In the genomic region with DNA sequence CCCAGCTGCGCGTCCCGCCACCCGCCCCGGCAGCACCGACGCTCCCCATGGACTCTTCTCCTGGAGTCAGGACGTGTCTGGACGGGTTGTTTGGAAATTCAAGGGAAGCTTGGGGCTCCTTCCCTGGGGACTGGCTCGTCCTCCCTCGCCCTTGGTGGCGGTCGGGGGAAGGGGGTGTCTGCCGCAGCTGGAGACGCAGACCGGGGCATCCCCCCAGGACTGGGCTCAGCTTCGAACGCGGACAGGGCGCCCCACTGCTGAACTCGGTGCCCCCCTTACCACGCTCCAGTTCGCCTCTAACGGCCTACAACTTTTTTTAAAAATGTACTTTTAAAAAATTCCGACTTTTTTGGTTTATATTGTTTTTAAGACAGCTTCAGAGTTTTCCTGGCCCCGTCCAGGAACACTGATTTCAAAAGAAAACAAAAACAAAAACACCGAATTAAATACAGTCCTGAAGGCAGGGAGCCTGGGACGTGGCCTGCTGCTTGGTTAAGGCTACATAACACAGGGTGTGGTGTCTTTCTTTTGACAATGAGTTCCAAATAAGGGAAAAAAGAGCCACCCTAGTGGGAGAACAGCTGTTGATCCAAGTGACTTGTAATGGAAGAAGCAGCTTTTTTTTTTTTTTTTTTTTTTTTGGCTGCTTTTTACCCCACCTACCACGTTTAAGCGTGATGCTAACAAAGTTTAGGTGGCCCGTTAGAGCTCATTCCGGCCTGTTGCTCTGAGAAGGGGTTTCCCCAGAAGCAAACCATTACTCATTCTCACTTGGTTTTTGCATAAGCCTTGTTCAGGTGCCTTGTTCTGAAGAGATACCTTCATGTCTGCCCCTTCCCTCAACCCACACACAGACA, we compare ENCODE assay signal across 8 cellular contexts. TPM values are rescaled to one million over a fixed set of nuclear protein-coding genes. Genes with fewer than 3 reads are reported as not detected.
DNase-seq lines count a peak whose midpoint lies in the region; ATAC-seq, FAIRE-seq and TF ChIP-seq lines count a peak whose summit lies in the region.

No MANE protein-coding gene starts in this region.

- peak overlapping the region; percentile 97 for H3K4me3 ChIP-seq in ACC112 (ENCODE audit: low read depth, low read length)
- H3K4me3 ChIP-seq in NT2/D1 (ENCODE audit: insufficient read length, low read depth) = peak overlapping the region; percentile 70
- H3K4me3 ChIP-seq in fibroblast of villous mesenchyme (ENCODE audit: low read depth, low read length) = peak overlapping the region; percentile 77
- peak overlapping the region; percentile 56 for H3K4me3 ChIP-seq in ovary

- 1% methylated on average over 29 to 32 of the region's 32 CpGs for WGBS in ovary, 3 donors

- DNase-seq in NT2/D1 (ENCODE audit: low read depth, low spot score) (peak; percentile 54), fibroblast of villous mesenchyme (ENCODE audit: low read depth) (peak; percentile 70), ovary (peak in 3 of 5 donors; percentile 31 to 46 (median 36)), urothelium cell line (ENCODE audit: low spot score) (peak; percentile 42)
- DNase-seq in activated T-helper 1 cell treated with anti-CD3 and anti-CD28 coated beads, Interleukin-2, amount 50 U/mL, for 16 hours (ENCODE audit: low read depth in 1 of 2, low spot score in 1 of 2) = peak; percentile 22 to 61

- no peak for TF ChIP-seq EP300 in ovary (IDR thresholded peaks at IDR 0.05)

- FAIRE-seq in urothelium cell line (lab: Jason Lieb, UNC) = no peak

- H3K4me1 ChIP-seq in ACC112 (ENCODE audit: control insufficient read depth, insufficient read depth, low read length, unreplicated experiment) = peaks cover 6% of the 10 kb centered on the region
- no peaks in the 10 kb centered on the region for H3K4me1 ChIP-seq in NT2/D1 (ENCODE audit: insufficient read depth, insufficient read length)
- peaks cover 4% of the 10 kb centered on the region for H3K4me1 ChIP-seq in ovary (ENCODE audit: insufficient read depth)

- H3K27ac ChIP-seq in ACC112 (ENCODE audit: low read depth, low read length) (peak overlapping the region; percentile 54), ovary (peak overlapping the region; percentile 89 to 93)

- peak; percentile 36 for ATAC-seq in HG03039 (IDR thresholded peaks at IDR 0.05; ENCODE audit: unreplicated experiment)

- H3K9ac ChIP-seq in NT2/D1 (ENCODE audit: insufficient read length, low read depth) = peak overlapping the region; percentile 87

- H3K36me3 ChIP-seq in ACC112 (ENCODE audit: insufficient read depth, low read length) (no peaks in the 10 kb centered on the region), NT2/D1 (ENCODE audit: insufficient read depth, insufficient read length, low read length) (no peaks in the 10 kb centered on the region), ovary (no peaks in the 10 kb centered on the region)

- peak; percentile 12 for TF ChIP-seq POLR2A in GM18526 (IDR thresholded peaks at IDR 0.05; ENCODE audit: extremely low read depth, insufficient read length)
- TF ChIP-seq POLR2A in ovary (IDR thresholded peaks at IDR 0.05) = no peak

- intact Hi-C loops in ovary (cut with DNase I) = loop anchor here in 2 of 4 donors (5.0 to 10.0 kb wide), 2 partner anchors 105 to 107 kb away; no protein-coding TSS in a partner anchor

- H3K27me3 ChIP-seq in ACC112 (ENCODE audit: insufficient read depth, low read length) (peaks cover 6% of the 10 kb centered on the region), NT2/D1 (ENCODE audit: insufficient read depth, insufficient read length) (peaks cover 8% of the 10 kb centered on the region), ovary (no peaks in the 10 kb centered on the region)

- peak overlapping the region; percentile 97 for H2AFZ ChIP-seq in ACC112 (ENCODE audit: low read length, unreplicated experiment)

- H3K9me3 ChIP-seq in NT2/D1 (ENCODE audit: insufficient read depth, low read length) = no peaks in the 10 kb centered on the region
- no peaks in the 10 kb centered on the region for H3K9me3 ChIP-seq in ovary

- peaks cover 4% of the 10 kb centered on the region for H3K79me2 ChIP-seq in ACC112 (ENCODE audit: control insufficient read depth, insufficient read depth, low read length, unreplicated experiment)

- TF ChIP-seq CTCF in fibroblast of villous mesenchyme (IDR thresholded peaks at IDR 0.05; ENCODE audit: insufficient read depth, low read depth, low read length) (no peak), ovary (IDR thresholded peaks at IDR 0.05) (no peak)

RNA-seq across cellular contexts. Expression of gene DIPK1A, which starts 0.9 kb away (rescaled TPM):
- 19.0 and 39.3 TPM in 2 replicates for total RNA-seq in fibroblast of villous mesenchyme
- 10 to 100 TPM in 2 of 7 donors, 1 to 10 TPM in 5; 5.1 to 11.9 (median 8.6) TPM for total RNA-seq in ovary
- 10 to 100 TPM in 1 of 2 donors, 1 to 10 TPM in 1; 4.7 to 15.4 TPM for polyA plus RNA-seq in ovary

Comparison
In these comparisons a context has a peak if more than half of its experiments do, and no peak if none do; other contexts are left out.
1. Peak in every context shown above with its lines: DNase-seq, ATAC-seq, H3K4me3 ChIP-seq and H3K27ac ChIP-seq.